In genomic region chr6:42177514-42178364, GRCh38 we compare ENCODE assay signal across 12 cellular contexts. TPM values are rescaled to one million over a fixed set of nuclear protein-coding genes. Genes with fewer than 3 reads are reported as not detected.
DNase-seq lines count a peak whose midpoint lies in the region; ATAC-seq and TF ChIP-seq lines count a peak whose summit lies in the region.
"Had no signal": no experiment of that assay in that cellular context is flagged by ENCODE, and none has a peak within 500 bp of the region (broad histone marks: within the 10 kb centered on the region; RNA-seq: fewer than 3 reads in every experiment).

No MANE protein-coding gene starts in this region.

- H2BK15ac ChIP-seq in mesendoderm (replicated peaks; ENCODE audit: low read depth), result no peak overlapping the region

- intact Hi-C loops in upper lobe of right lung (cut with DNase I), result no loop called here

- no peaks in the 10 kb centered on the region for H3K79me1 ChIP-seq in mesendoderm (ENCODE audit: low read length)

- H3K56ac ChIP-seq in mesendoderm (ENCODE audit: low read length), result peak overlapping the region; percentile 61

- no peaks in the 10 kb centered on the region for H3K36me3 ChIP-seq in mesendoderm (ENCODE audit: control insufficient read depth, insufficient read depth, low read length)
- no peaks in the 10 kb centered on the region for H3K36me3 ChIP-seq in upper lobe of right lung

- H2AK5ac ChIP-seq in mesendoderm (ENCODE audit: low read length), result no peak overlapping the region

- H3K9ac ChIP-seq in mesendoderm (ENCODE audit: low read length), result peak overlapping the region; percentile 23

- no peak overlapping the region for H2BK5ac ChIP-seq in mesendoderm (ENCODE audit: low read length)

- no peaks in the 10 kb centered on the region for H3K9me3 ChIP-seq in upper lobe of right lung

- peak overlapping the region; percentile 61 to 88 (median 81) for H3K4me3 Mint-ChIP-seq in brain

- no peak overlapping the region for H3K18ac ChIP-seq in mesendoderm (ENCODE audit: low read length)

- peak; percentile 32 for DNase-seq in stimulated activated CD4-positive, alpha-beta T cell treated with anti-CD3 and anti-CD28 coated beads, Interleukin-15, amount 100 ng/mL, for 24 hours
- no peak for DNase-seq in stimulated activated CD4-positive, alpha-beta T cell treated with anti-CD3 and anti-CD28 coated beads, Interleukin-1b, Interleukin-23, amount 100 ng/mL, for 48 hours
- DNase-seq in mesendoderm (peak; percentile 69), upper lobe of right lung (no peak), hippocampal formation (lab: John Stamatoyannopoulos, UW) (no peak)
- DNase-seq: GDM1, naive B cell, NCI-H2081 treated with DMSO at 0.1 percent for 48 hours, RPMI8226 had no signal

- no peak overlapping the region for H4K5ac ChIP-seq in mesendoderm (ENCODE audit: low read length)

- no peaks in the 10 kb centered on the region for H3K36me3 Mint-ChIP-seq in brain
- H3K36me3 Mint-ChIP-seq: naive B cell had no signal

- no CpG with 5 or more reads among the region's 27 CpGs for WGBS in mesendoderm (ENCODE audit: extremely low coverage, insufficient coverage, low lambda C conversion rate)

- H3K4me3 ChIP-seq in mesendoderm (ENCODE audit: low read length) (peak overlapping the region; percentile 2), upper lobe of right lung (no peak overlapping the region)

- H3K27me3 ChIP-seq in mesendoderm (ENCODE audit: insufficient read depth, low read length, poor library complexity) (no peaks in the 10 kb centered on the region), upper lobe of right lung (no peaks in the 10 kb centered on the region)

- TF ChIP-seq CTCF in brain (conservative IDR thresholded peaks at IDR 0.05), result no peak
- no peak for TF ChIP-seq CTCF in upper lobe of right lung (IDR thresholded peaks at IDR 0.05)

- no peak overlapping the region for H2BK120ac ChIP-seq in mesendoderm (ENCODE audit: low read depth, low read length)

- H3K4me1 Mint-ChIP-seq in brain, result peaks cover 12% of the 10 kb centered on the region

- ATAC-seq in upper lobe of right lung (peak; percentile 13), HG03565 (IDR thresholded peaks at IDR 0.05; ENCODE audit: unreplicated experiment) (no peak), HG03378 (IDR thresholded peaks at IDR 0.05; ENCODE audit: unreplicated experiment) (no peak)

- H3K27ac Mint-ChIP-seq in brain, result peak overlapping the region in 3 of 5 experiments; percentile 60 to 84 (median 70)
- H3K27ac Mint-ChIP-seq: naive B cell had no signal

- peaks cover 3% of the 10 kb centered on the region for H3K27me3 Mint-ChIP-seq in brain

- H4K8ac ChIP-seq in mesendoderm (ENCODE audit: low read depth, low read length), result no peak overlapping the region

- H3K27ac ChIP-seq in mesendoderm (ENCODE audit: low read depth, low read length) (no peak overlapping the region), upper lobe of right lung (no peak overlapping the region)

- H3K9me3 Mint-ChIP-seq in brain, result no peaks in the 10 kb centered on the region
- H3K9me3 Mint-ChIP-seq: naive B cell had no signal

- no peak overlapping the region for H3K23ac ChIP-seq in mesendoderm (ENCODE audit: low read length)

- H3K79me2 ChIP-seq in mesendoderm (ENCODE audit: control insufficient read depth, insufficient read depth, low read length), result no peaks in the 10 kb centered on the region

- H3K4me2 ChIP-seq in mesendoderm (ENCODE audit: low read length), result peak overlapping the region; percentile 63

- H3K4me1 ChIP-seq in mesendoderm (ENCODE audit: control insufficient read depth, low read depth, low read length) (peaks cover 2% of the 10 kb centered on the region), upper lobe of right lung (no peaks in the 10 kb centered on the region)

- H3K4ac ChIP-seq in mesendoderm (ENCODE audit: low read depth, low read length), result no peak overlapping the region

RNA-seq across cellular contexts. Expression of gene GUCA1A, which starts 4.6 kb away (rescaled TPM):
- polyA plus RNA-seq in brain (ENCODE audit: insufficient read depth, low read depth, low replicate concordance), result 0.20 TPM
- polyA plus RNA-seq in mesendoderm (2013, experiment 1 of 2), result 0.73 TPM
- polyA plus RNA-seq in mesendoderm (2013, experiment 2 of 2), result 0.78 TPM
- not detected for total RNA-seq in upper lobe of right lung

RNA-seq across cellular contexts. Expression of gene GUCA1B, which starts 17.0 kb away (rescaled TPM):
- polyA plus RNA-seq in brain (ENCODE audit: insufficient read depth, low read depth, low replicate concordance), result 0.61 TPM
- 0.06 TPM for polyA plus RNA-seq in mesendoderm (2013, experiment 1 of 2)
- polyA plus RNA-seq in mesendoderm (2013, experiment 2 of 2), result 0.11 TPM
- 0.84 TPM for total RNA-seq in upper lobe of right lung

RNA-seq across cellular contexts. Expression of gene C6orf132, which starts 35.3 kb away (rescaled TPM):
- polyA plus RNA-seq in brain (ENCODE audit: insufficient read depth, low read depth, low replicate concordance), result 0.34 TPM
- 41.7 TPM for polyA plus RNA-seq in mesendoderm (2013, experiment 1 of 2)
- polyA plus RNA-seq in mesendoderm (2013, experiment 2 of 2), result 44.6 TPM
- total RNA-seq in upper lobe of right lung, result 11.5 TPM

RNA-seq across cellular contexts. Expression of gene MRPS10, which starts 39.9 kb away (rescaled TPM):
- 33.6 TPM for polyA plus RNA-seq in brain (ENCODE audit: insufficient read depth, low read depth, low replicate concordance)
- polyA plus RNA-seq in mesendoderm (2013, experiment 1 of 2), result 34.9 TPM
- polyA plus RNA-seq in mesendoderm (2013, experiment 2 of 2), result 36.3 TPM
- total RNA-seq in upper lobe of right lung, result 24.8 TPM

Comparison
In these comparisons a context has a peak if more than half of its experiments do, and no peak if none do; other contexts are left out.
1. DNase-seq: peak in stimulated activated CD4-positive, alpha-beta T cell treated with anti-CD3 and anti-CD28 coated beads, Interleukin-15, amount 100 ng/mL, for 24 hours (single experiment) and mesendoderm (single experiment); none in stimulated activated CD4-positive, alpha-beta T cell treated with anti-CD3 and anti-CD28 coated beads, Interleukin-1b, Interleukin-23, amount 100 ng/mL, for 48 hours (single experiment), upper lobe of right lung (single experiment) and hippocampal formation (0 of 2).